12 cellular contexts compared by ENCODE assay signal in the genomic region with DNA sequence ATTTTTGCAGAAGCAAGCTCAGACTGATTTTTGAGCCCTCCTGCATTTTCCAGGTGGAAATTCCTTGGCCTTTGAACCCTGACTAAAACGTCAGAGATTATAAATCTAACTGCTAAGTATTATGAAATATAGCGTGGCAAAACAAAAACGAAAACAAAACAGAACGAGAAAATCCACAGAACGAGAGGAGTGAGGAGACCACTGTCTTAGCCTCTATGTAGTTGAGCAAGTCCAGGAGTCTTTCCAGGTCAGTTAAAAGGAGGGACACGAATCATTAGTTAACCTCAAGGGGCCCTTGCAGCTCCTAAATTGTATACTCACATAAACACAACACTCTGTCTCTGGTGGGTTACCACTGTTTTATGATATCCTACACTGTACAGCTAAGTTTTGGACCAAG.
DNase-seq lines count a peak whose midpoint lies in the region; ATAC-seq and TF ChIP-seq lines count a peak whose summit lies in the region.
"Had no signal": no experiment of that assay in that cellular context is flagged by ENCODE, and none has a peak within 500 bp of the region (broad histone marks: within the 10 kb centered on the region; RNA-seq: fewer than 3 reads in every experiment).

No MANE protein-coding gene starts in this region.

- H3K4me2 ChIP-seq in OCI-LY7 (ENCODE audit: low read length) = no peak overlapping the region

- peak overlapping the region; percentile 21 for H3K27ac Mint-ChIP-seq in dendritic cell treated with granulocyte-macrophage colony-stimulating factor and Interleukin-4, amounts not matched to agents 40 ng/mL and 50 ng/mL, for 4 days
- H3K27ac Mint-ChIP-seq in activated CD4-positive, alpha-beta T cell treated with anti-CD3 and anti-CD28 coated beads, Interleukin-2, amount 10 ng/mL, durations not matched to agents 7 days and 5 days = no peak overlapping the region
- H3K27ac Mint-ChIP-seq: progenitor cell of endocrine pancreas had no signal

- no peaks in the 10 kb centered on the region for H3K9me3 Mint-ChIP-seq in dendritic cell treated with granulocyte-macrophage colony-stimulating factor and Interleukin-4, amounts not matched to agents 40 ng/mL and 50 ng/mL, for 4 days
- no peaks in the 10 kb centered on the region for H3K9me3 Mint-ChIP-seq in activated CD4-positive, alpha-beta T cell treated with anti-CD3 and anti-CD28 coated beads, Interleukin-2, amount 10 ng/mL, durations not matched to agents 7 days and 5 days

- H3K27me3 Mint-ChIP-seq in dendritic cell treated with granulocyte-macrophage colony-stimulating factor and Interleukin-4, amounts not matched to agents 40 ng/mL and 50 ng/mL, for 4 days = no peaks in the 10 kb centered on the region
- no peaks in the 10 kb centered on the region for H3K27me3 Mint-ChIP-seq in activated CD4-positive, alpha-beta T cell treated with anti-CD3 and anti-CD28 coated beads, Interleukin-2, amount 10 ng/mL, durations not matched to agents 7 days and 5 days
- H3K27me3 Mint-ChIP-seq: progenitor cell of endocrine pancreas had no signal

- H3K9me3 ChIP-seq in OCI-LY7 (ENCODE audit: low read length) = no peaks in the 10 kb centered on the region
- no peaks in the 10 kb centered on the region for H3K9me3 ChIP-seq in mesodermal cell (ENCODE audit: control insufficient read depth, low read length)
- H3K9me3 ChIP-seq in thoracic aorta = no peaks in the 10 kb centered on the region

- CTCF ChIA-PET in OCI-LY7 (lab: Charles Lee; ENCODE audit: unreplicated experiment) = no interaction called here
- CTCF ChIA-PET in activated CD4-positive, alpha-beta T cell treated with anti-CD3 and anti-CD28 coated beads, Interleukin-2, amount 10 ng/mL, durations not matched to agents 7 days and 5 days (lab: Charles Lee) = interaction anchor here (1.2 kb wide), 1 partner anchor 8 kb away, joined by 9 read pairs; no protein-coding TSS in a partner anchor

- BruUV-seq in OCI-LY7 (replicated peaks; lab: Mats Ljungman, UMichigan) = no TSS peak

- H3K9me2 ChIP-seq in OCI-LY7 (ENCODE audit: insufficient read depth, low read length) = no peaks in the 10 kb centered on the region

- intact Hi-C loops in OCI-LY7 (cut with micrococcal nuclease; ENCODE audit: unreplicated experiment) = no loop called here
- intact Hi-C loops in dendritic cell treated with granulocyte-macrophage colony-stimulating factor and Interleukin-4, amounts not matched to agents 40 ng/mL and 50 ng/mL, for 4 days (cut with micrococcal nuclease) = loop anchor here (10.0 kb wide), 1 partner anchor 194 kb away; no protein-coding TSS in a partner anchor

- TF ChIP-seq CTCF in OCI-LY7 (conservative IDR thresholded peaks at IDR 0.05; ENCODE audit: low read length) (no peak), thoracic aorta (IDR thresholded peaks at IDR 0.05) (no peak)

- no peaks in the 10 kb centered on the region for H3K4me1 ChIP-seq in OCI-LY7 (ENCODE audit: insufficient read depth, low read length, poor library complexity, severe bottlenecking)
- peaks cover 3% of the 10 kb centered on the region for H3K4me1 ChIP-seq in mesodermal cell (ENCODE audit: control insufficient read depth, insufficient read depth, low read length, poor library complexity, severe bottlenecking)
- peaks cover 52 to 95% of the 10 kb centered on the region in 2 donors for H3K4me1 ChIP-seq in thoracic aorta (ENCODE audit: control insufficient read depth in 1 of 2, low read depth in 2 of 2)

- no peak overlapping the region for H3K4me3 ChIP-seq in OCI-LY7 (ENCODE audit: low read depth, low read length, poor library complexity, severe bottlenecking)
- H3K4me3 ChIP-seq in mesodermal cell (ENCODE audit: extremely low read depth, insufficient read depth, low read length, poor library complexity, severe bottlenecking) = no peak overlapping the region
- H3K4me3 ChIP-seq in thoracic aorta = peak overlapping the region; percentile 26
- H3K4me3 ChIP-seq: PC-9 had no signal

- DNase-seq in OCI-LY7 (ENCODE audit: low spot score) (no peak), thoracic aorta (ENCODE audit: low spot score) (no peak), NCI-H510A (lab: John Stamatoyannopoulos, UW) (no peak)
- no peak for DNase-seq in activated CD4-positive, alpha-beta T cell treated with anti-CD3 and anti-CD28 coated beads, Interleukin-2, amount 10 ng/mL, durations not matched to agents 7 days and 5 days
- no peak for DNase-seq in activated CD4-positive, CD25-positive, alpha-beta regulatory T cell treated with anti-CD3 and anti-CD28 coated beads, Interleukin-2, amount 50 U/mL, for 72 hours
- DNase-seq: activated naive CD4-positive, alpha-beta T cell treated with Interleukin-2 at 50 U/mL for 16 hours had no signal

- H3K4me1 Mint-ChIP-seq in dendritic cell treated with granulocyte-macrophage colony-stimulating factor and Interleukin-4, amounts not matched to agents 40 ng/mL and 50 ng/mL, for 4 days (ENCODE audit: low read depth) = peaks cover 24% of the 10 kb centered on the region
- H3K4me1 Mint-ChIP-seq in activated CD4-positive, alpha-beta T cell treated with anti-CD3 and anti-CD28 coated beads, Interleukin-2, amount 10 ng/mL, durations not matched to agents 7 days and 5 days = peaks cover 8% of the 10 kb centered on the region

- POLR2A ChIA-PET in OCI-LY7 (lab: Charles Lee) = no interaction called here
- POLR2A ChIA-PET in activated CD4-positive, alpha-beta T cell treated with anti-CD3 and anti-CD28 coated beads, Interleukin-2, amount 10 ng/mL, durations not matched to agents 7 days and 5 days (lab: Charles Lee) = no interaction called here

- no peaks in the 10 kb centered on the region for H4K20me1 ChIP-seq in OCI-LY7 (ENCODE audit: insufficient read depth, low read length)

- no peak overlapping the region for H3K27ac ChIP-seq in OCI-LY7 (ENCODE audit: low read depth, low read length, poor library complexity, severe bottlenecking)
- peak overlapping the region; percentile 31 for H3K27ac ChIP-seq in mesodermal cell (ENCODE audit: low read depth, low read length, severe bottlenecking)
- H3K27ac ChIP-seq in thoracic aorta = peak overlapping the region; percentile 84 to 87

- no peak overlapping the region for H3K4me3 Mint-ChIP-seq in dendritic cell treated with granulocyte-macrophage colony-stimulating factor and Interleukin-4, amounts not matched to agents 40 ng/mL and 50 ng/mL, for 4 days
- H3K4me3 Mint-ChIP-seq in activated CD4-positive, alpha-beta T cell treated with anti-CD3 and anti-CD28 coated beads, Interleukin-2, amount 10 ng/mL, durations not matched to agents 7 days and 5 days = no peak overlapping the region

- no peaks in the 10 kb centered on the region for H3K36me3 Mint-ChIP-seq in dendritic cell treated with granulocyte-macrophage colony-stimulating factor and Interleukin-4, amounts not matched to agents 40 ng/mL and 50 ng/mL, for 4 days (ENCODE audit: low read depth)
- H3K36me3 Mint-ChIP-seq in activated CD4-positive, alpha-beta T cell treated with anti-CD3 and anti-CD28 coated beads, Interleukin-2, amount 10 ng/mL, durations not matched to agents 7 days and 5 days (ENCODE audit: low read depth) = no peaks in the 10 kb centered on the region

- no peaks in the 10 kb centered on the region for H3K27me3 ChIP-seq in thoracic aorta (replicated peaks; ENCODE audit: insufficient read depth)

- ATAC-seq in thoracic aorta (ENCODE audit: insufficient number of reproducible peaks, low FRiP score, low read depth) = no peak
- ATAC-seq in GM18505 (IDR thresholded peaks at IDR 0.05; ENCODE audit: unreplicated experiment) = no peak
- ATAC-seq: activated CD4-positive, CD25-positive, alpha-beta regulatory T cell treated with anti-CD3 and anti-CD28 coated beads, Interleukin-2, amount 50 U/mL, for 24 hours had no signal

- TF ChIP-seq POLR2A in GM18505 (IDR thresholded peaks at IDR 0.05; ENCODE audit: borderline replicate concordance, extremely low read depth, insufficient read depth, insufficient read length) = no peak

- H3K36me3 ChIP-seq in OCI-LY7 (ENCODE audit: insufficient read depth, low read length) (no peaks in the 10 kb centered on the region), mesodermal cell (ENCODE audit: control insufficient read depth, insufficient read depth, low read length) (no peaks in the 10 kb centered on the region), thoracic aorta (no peaks in the 10 kb centered on the region)

- peak overlapping the region; percentile 15; the same call in 1 of the 2 replicates for H2AFZ ChIP-seq in OCI-LY7 (ENCODE audit: low read length)
- H2AFZ ChIP-seq: PC-9 had no signal

- H3K79me2 ChIP-seq in OCI-LY7 (ENCODE audit: insufficient read depth, low read depth, low read length) = no peaks in the 10 kb centered on the region

- WGBS in mesodermal cell (ENCODE audit: insufficient coverage in 2 of 2), 2 experiments = 69% methylated on average over 4 of the region's 6 CpGs; no CpG with 5 or more reads in 1 of the 2 experiments
